Comparison of ENCODE assay signal across 20 cellular contexts in genomic region chr20:44566018-44566417, GRCh38. TPM values are rescaled to one million over a fixed set of nuclear protein-coding genes. Genes with fewer than 3 reads are reported as not detected.
A peak's percentile ranks its signal among the peaks of the same experiment; 100 is the strongest.
DNase-seq lines count a peak whose midpoint lies in the region; TF ChIP-seq lines count a peak whose summit lies in the region.
"Had no signal": no experiment of that assay in that cellular context is flagged by ENCODE, and none has a peak within 500 bp of the region (broad histone marks: within the 10 kb centered on the region; RNA-seq: fewer than 3 reads in every experiment).

No MANE protein-coding gene starts in this region.

- H3K27me3 Mint-ChIP-seq in immature natural killer cell (ENCODE audit: low read depth in 3 of 3) = peaks cover 0 to 3% (median 0%) of the 10 kb centered on the region in 3 donors
- no peaks in the 10 kb centered on the region for H3K27me3 Mint-ChIP-seq in Caco-2 (ENCODE audit: insufficient read depth, unreplicated experiment)
- H3K27me3 Mint-ChIP-seq: B cell had no signal

- TF ChIP-seq CTCF in AG09309 (IDR thresholded peaks at IDR 0.05; ENCODE audit: control insufficient read depth, insufficient read depth, low read depth, low read length, missing control alignments) (no peak), HEK293 (tag by site-specific recombination; IDR thresholded peaks at IDR 0.05) (no peak), Caco-2 (IDR thresholded peaks at IDR 0.05; ENCODE audit: insufficient read depth in 1 of 2, low read depth in 1 of 2, low read length in 1 of 2, severe bottlenecking in 1 of 2, unreplicated experiment in 1 of 2) (no peak)

- H3K36me3 Mint-ChIP-seq in immature natural killer cell = no peaks in the 10 kb centered on the region
- H3K36me3 Mint-ChIP-seq in Caco-2 (ENCODE audit: insufficient read depth, unreplicated experiment) = no peaks in the 10 kb centered on the region
- H3K36me3 Mint-ChIP-seq: CD8-positive, alpha-beta T cell had no signal

- H3K27ac Mint-ChIP-seq in immature natural killer cell = peak overlapping the region in 1 of 6 donors; percentile 34
- H3K27ac Mint-ChIP-seq in Caco-2 (ENCODE audit: unreplicated experiment) = no peak overlapping the region
- H3K27ac Mint-ChIP-seq: B cell; CD8-positive, alpha-beta T cell had no signal

- CTCF ChIA-PET in HEK293 (lab: Yijun Ruan, JAX) = no interaction called here
- CTCF ChIA-PET in Caco-2 (lab: Charles Lee) = no interaction called here

- POLR2A ChIA-PET in HEK293 (lab: Yijun Ruan, JAX) (no interaction called here), Caco-2 (lab: Charles Lee) (no interaction called here)

- H3K4me1 ChIP-seq in HEK293 (ENCODE audit: control insufficient read depth, insufficient read depth, low read length) (no peaks in the 10 kb centered on the region), SJSA1 (replicated peaks) (peaks cover 19% of the 10 kb centered on the region), Caco-2 (no peaks in the 10 kb centered on the region)
- H3K4me1 ChIP-seq: A549 had no signal

- H3K9me3 ChIP-seq in HEK293 (ENCODE audit: control insufficient read depth, insufficient read depth, low read depth, low read length) = no peaks in the 10 kb centered on the region
- H3K9me3 ChIP-seq in SJSA1 (replicated peaks) = no peaks in the 10 kb centered on the region
- no peaks in the 10 kb centered on the region for H3K9me3 ChIP-seq in Caco-2
- H3K9me3 ChIP-seq: A549, MG63 had no signal

- H3K27ac ChIP-seq in HEK293 (ENCODE audit: extremely low read depth, low read depth, low read length) (no peak overlapping the region), SJSA1 (no peak overlapping the region)
- H3K27ac ChIP-seq: A549, GM23248, PC-9 had no signal

- H3K4me3 ChIP-seq in AG09309 (ENCODE audit: control insufficient read depth, low read depth, low read length) (no peak overlapping the region), HEK293 (ENCODE audit: low read depth, low read length) (no peak overlapping the region), SJSA1 (no peak overlapping the region), Caco-2 (ENCODE audit: low read depth, low read length) (no peak overlapping the region)
- H3K4me3 ChIP-seq: A549, GM23248, MG63, PC-9 had no signal

- H3K4me1 Mint-ChIP-seq in immature natural killer cell = peaks cover 9 to 21% of the 10 kb centered on the region in 2 donors
- H3K4me1 Mint-ChIP-seq in Caco-2 (ENCODE audit: low read depth, unreplicated experiment) = no peaks in the 10 kb centered on the region
- H3K4me1 Mint-ChIP-seq: B cell had no signal

- H3K9me3 Mint-ChIP-seq in immature natural killer cell (no peaks in the 10 kb centered on the region), Caco-2 (ENCODE audit: unreplicated experiment) (no peaks in the 10 kb centered on the region)
- H3K9me3 Mint-ChIP-seq: CD8-positive, alpha-beta T cell had no signal

- intact Hi-C loops in Caco-2 (cut with micrococcal nuclease; ENCODE audit: unreplicated experiment) = no loop called here

- H3K27me3 ChIP-seq in SJSA1 (replicated peaks) (no peaks in the 10 kb centered on the region; the same call in 1 of the 2 replicates), Caco-2 (replicated peaks; ENCODE audit: control insufficient read depth, insufficient read depth, low read length) (no peaks in the 10 kb centered on the region)
- H3K27me3 ChIP-seq: MG63 had no signal

- DNase-seq in AG09309 (ENCODE audit: low read depth) (peak; percentile 64), SJSA1 (ENCODE audit: low read depth in 1 of 2, low spot score in 2 of 2) (peak; percentile 51 to 78), immature natural killer cell (peak in 2 of 3 donors; percentile 11 to 25), nucleus accumbens (lab: John Stamatoyannopoulos, UW) (no peak), Caco-2 (no peak), GOT3 (lab: John Stamatoyannopoulos, UW) (no peak), cerebellar cortex (ENCODE audit: low spot score) (no peak)
- DNase-seq: CD8-positive, alpha-beta T cell; DMS153; GM23248; KG1; MG63; NCI-H1092 treated with DMSO at 0.1 percent for 48 hours; NCI-H1694; NCI-H446; Right ventricle myocardium superior had no signal

- H3K36me3 ChIP-seq in HEK293 (ENCODE audit: control insufficient read depth in 2 of 2, insufficient read depth in 1 of 2, low read length in 2 of 2) = no peaks in the 10 kb centered on the region
- H3K36me3 ChIP-seq in SJSA1 = no peaks in the 10 kb centered on the region
- no peaks in the 10 kb centered on the region for H3K36me3 ChIP-seq in Caco-2 (ENCODE audit: control insufficient read depth, insufficient read depth, low read length)
- H3K36me3 ChIP-seq: MG63 had no signal

- BruUV-seq in Caco-2 (replicated peaks; lab: Mats Ljungman, UMichigan) = no TSS peak

- H3K4me3 Mint-ChIP-seq in immature natural killer cell (peak overlapping the region in 1 of 5 donors; percentile 9), Caco-2 (ENCODE audit: unreplicated experiment) (no peak overlapping the region)
- H3K4me3 Mint-ChIP-seq: B cell; CD8-positive, alpha-beta T cell had no signal

TF ChIP-seq in HEK293, 187 proteins besides CTCF, POLR2A, EP300 and RAD21:
- TF ChIP-seq, protein P1, sequence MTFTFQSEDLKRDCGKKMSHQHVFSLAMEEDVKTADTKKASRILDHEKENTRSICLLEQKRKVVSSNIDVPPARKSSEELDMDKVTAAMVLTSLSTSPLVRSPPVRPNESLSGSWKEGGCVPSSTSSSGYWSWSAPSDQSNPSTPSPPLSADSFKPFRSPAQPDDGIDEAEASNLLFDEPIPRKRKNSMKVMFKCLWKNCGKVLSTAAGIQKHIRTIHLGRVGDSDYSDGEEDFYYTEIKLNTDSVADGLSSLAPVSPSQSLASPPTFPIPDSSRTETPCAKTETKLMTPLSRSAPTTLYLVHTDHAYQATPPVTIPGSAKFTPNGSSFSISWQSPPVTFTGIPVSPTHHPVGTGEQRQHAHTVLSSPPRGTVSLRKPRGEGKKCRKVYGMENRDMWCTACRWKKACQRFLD (tag by site-specific recombination; IDR thresholded peaks at IDR 0.05) = no peak
- TF ChIP-seq FEZF1 (tag by site-specific recombination; IDR thresholded peaks at IDR 0.05) = peak; percentile 30; the same call in 1 of the 2 replicates
- TF ChIP-seq, protein P2, sequence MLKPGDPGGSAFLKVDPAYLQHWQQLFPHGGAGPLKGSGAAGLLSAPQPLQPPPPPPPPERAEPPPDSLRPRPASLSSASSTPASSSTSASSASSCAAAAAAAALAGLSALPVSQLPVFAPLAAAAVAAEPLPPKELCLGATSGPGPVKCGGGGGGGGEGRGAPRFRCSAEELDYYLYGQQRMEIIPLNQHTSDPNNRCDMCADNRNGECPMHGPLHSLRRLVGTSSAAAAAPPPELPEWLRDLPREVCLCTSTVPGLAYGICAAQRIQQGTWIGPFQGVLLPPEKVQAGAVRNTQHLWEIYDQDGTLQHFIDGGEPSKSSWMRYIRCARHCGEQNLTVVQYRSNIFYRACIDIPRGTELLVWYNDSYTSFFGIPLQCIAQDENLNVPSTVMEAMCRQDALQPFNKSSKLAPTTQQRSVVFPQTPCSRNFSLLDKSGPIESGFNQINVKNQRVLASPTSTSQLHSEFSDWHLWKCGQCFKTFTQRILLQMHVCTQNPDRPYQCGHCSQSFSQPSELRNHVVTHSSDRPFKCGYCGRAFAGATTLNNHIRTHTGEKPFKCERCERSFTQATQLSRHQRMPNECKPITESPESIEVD (tag by site-specific recombination; IDR thresholded peaks at IDR 0.05) = peak; percentile 65

RNA-seq across cellular contexts. Expression of gene PKIG, which starts 16.4 kb away (rescaled TPM):
- total RNA-seq in SJSA1 (2014; rRNA removed; shearing (Covaris generic)) = 54.6 and 71.0 TPM in 2 replicates
- polyA plus RNA-seq in immature natural killer cell = 1 to 10 TPM; 1.6 to 2.6 (median 1.8) TPM
- 25.9 and 29.5 TPM in 2 replicates for total RNA-seq in Caco-2 (2022)

RNA-seq across cellular contexts. Expression of gene SERINC3, which starts 44.1 kb away (rescaled TPM):
- 69.2 and 76.1 TPM in 2 replicates for total RNA-seq in SJSA1 (2014; rRNA removed; shearing (Covaris generic))
- 100 to 1,000 TPM; 180 to 266 (median 215) TPM for polyA plus RNA-seq in immature natural killer cell
- 179 and 185 TPM in 2 replicates for total RNA-seq in Caco-2 (2022)

Comparison
In these comparisons a context has a peak if more than half of its experiments do, and no peak if none do; other contexts are left out.
1. DNase-seq: peak in AG09309 (single experiment), SJSA1 (2 of 2) and immature natural killer cell (2 of 3); none in nucleus accumbens (0 of 56), Caco-2 (0 of 2), GOT3 (single experiment) and cerebellar cortex (single experiment).